Comparison of ENCODE assay signal across 25 cellular contexts in genomic region chr15:42088801-42089640, GRCh38. TPM values are rescaled to one million over a fixed set of nuclear protein-coding genes. Genes with fewer than 3 reads are reported as not detected.
DNase-seq lines count a peak whose midpoint lies in the region; TF ChIP-seq lines count a peak whose summit lies in the region.
"Had no signal": no experiment of that assay in that cellular context is flagged by ENCODE, and none has a peak within 500 bp of the region (broad histone marks: within the 10 kb centered on the region; RNA-seq: fewer than 3 reads in every experiment).

No MANE protein-coding gene starts in this region.

- TF ChIP-seq CTCF in coronary artery (IDR thresholded peaks at IDR 0.05) (no peak), transverse colon (IDR thresholded peaks at IDR 0.05) (no peak)

- H3K27ac ChIP-seq in coronary artery (no peak overlapping the region), transverse colon (no peak overlapping the region)
- no peak overlapping the region for H3K27ac ChIP-seq in effector memory CD4-positive, alpha-beta T cell (ENCODE audit: insufficient read depth, low read length, poor library complexity, severe bottlenecking)
- H3K27ac ChIP-seq: adrenal gland, brain microvascular endothelial cell, foreskin keratinocyte had no signal

- H3K9me3 ChIP-seq in transverse colon: no peaks in the 10 kb centered on the region
- H3K9me3 ChIP-seq in effector memory CD4-positive, alpha-beta T cell (ENCODE audit: control insufficient read depth, low read length): no peaks in the 10 kb centered on the region
- H3K9me3 ChIP-seq: adrenal gland, SJSA1 had no signal

- TF ChIP-seq EP300 in transverse colon (IDR thresholded peaks at IDR 0.05; ENCODE audit: low read depth): no peak

- DNase-seq in activated T-cell treated with anti-CD3 and anti-CD28 coated beads, Interleukin-2, amount 50 U/mL, for 48 hours: peak; percentile 13
- DNase-seq in activated T-cell treated with anti-CD3 and anti-CD28 coated beads for 4 hours (no peak), Daoy (ENCODE audit: low read depth) (peak; percentile 66), coronary artery (ENCODE audit: low spot score) (peak; percentile 50), transverse colon (peak; percentile 7), germinal center (ENCODE audit: low spot score) (no peak)
- DNase-seq in effector memory CD4-positive, alpha-beta T cell: no peak
- DNase-seq: activated CD4-positive, alpha-beta T cell treated with anti-CD3 and anti-CD28 coated beads for 1 hour; activated CD8-positive, alpha-beta T cell treated with anti-CD3 and anti-CD28 coated beads for 36 hours; activated T-cell treated with anti-CD3 and anti-CD28 coated beads, Interleukin-2, amount 50 U/mL, for 1 hour; brain microvascular endothelial cell; effector memory CD8-positive, alpha-beta T cell; foreskin keratinocyte; GDM1; naive thymus-derived CD4-positive, alpha-beta T cell; NCI-H1694; NCI-H446; right cardiac atrium; stimulated activated CD4-positive, alpha-beta T cell treated with anti-CD3 and anti-CD28 coated beads, Interleukin-4, amount 100 ng/mL, for 24 hours; stimulated activated naive CD8-positive, alpha-beta T cell treated with anti-CD3 and anti-CD28 coated beads, Interleukin-15, Interleukin-2, amounts not matched to agents 100 U/mL and 50 U/mL, for 24 hours had no signal

- H3K4me3 ChIP-seq in coronary artery: no peak overlapping the region
- no peak overlapping the region for H3K4me3 ChIP-seq in transverse colon
- H3K4me3 ChIP-seq in effector memory CD4-positive, alpha-beta T cell (ENCODE audit: insufficient read depth, low read depth, low read length, poor library complexity, severe bottlenecking): no peak overlapping the region
- H3K4me3 ChIP-seq: adrenal gland, SJSA1 had no signal

- WGBS in transverse colon (ENCODE audit: low coverage in 1 of 2), 2 donors: 20 to 60% methylated on average over 1 to 16 of the region's 16 CpGs

- H3K4me1 ChIP-seq in transverse colon: peaks cover 0 to 17% (median 5%) of the 10 kb centered on the region in 4 donors
- peaks cover 5% of the 10 kb centered on the region for H3K4me1 ChIP-seq in effector memory CD4-positive, alpha-beta T cell (ENCODE audit: control insufficient read depth, insufficient read depth, low read length, poor library complexity, severe bottlenecking)

- TF ChIP-seq POLR2A in transverse colon (IDR thresholded peaks at IDR 0.05): no peak

- intact Hi-C loops in transverse colon (cut with DNase I; ENCODE audit: low total_unique reads): no loop called here

- H3K27me3 ChIP-seq in transverse colon: no peaks in the 10 kb centered on the region
- no peaks in the 10 kb centered on the region for H3K27me3 ChIP-seq in effector memory CD4-positive, alpha-beta T cell (replicated peaks; ENCODE audit: control insufficient read depth, insufficient read depth, low read length, poor library complexity, severe bottlenecking)
- H3K27me3 ChIP-seq: adrenal gland, foreskin keratinocyte, SJSA1 had no signal

- no peaks in the 10 kb centered on the region for H3K36me3 ChIP-seq in transverse colon
- no peaks in the 10 kb centered on the region for H3K36me3 ChIP-seq in effector memory CD4-positive, alpha-beta T cell (ENCODE audit: control insufficient read depth, insufficient read depth, low read length)
- H3K36me3 ChIP-seq: adrenal gland, brain microvascular endothelial cell, SJSA1 had no signal

- in situ Hi-C loops in transverse colon (cut with MboI; ENCODE audit: low pct_ligation_motif_present in 1 of 4, low pct_unique_long_range_greater_than_20kb in 1 of 4, low sequenced_read_pairs in 3 of 4): no loop called here

RNA-seq across cellular contexts. Expression of gene PLA2G4D, which starts 5.3 kb away (rescaled TPM):
- total RNA-seq in Daoy (2014; rRNA removed; shearing (Covaris generic)): not detected in 2 replicates
- total RNA-seq in transverse colon: under 1 TPM in 1 of 4 donors, not detected in 3; 0.16 TPM
- total RNA-seq: activated CD8-positive, alpha-beta T cell treated with anti-CD3 and anti-CD28 coated beads for 36 hours; left lobe of liver; naive thymus-derived CD4-positive, alpha-beta T cell; osteocyte; right cardiac atrium; SJSA1; T-helper 1 cell treated with Interleukin-12 subunit alpha and Interleukin-12 subunit beta and Interleukin-4 antibody, amounts not matched to agents 30 ng/mL and 1 ng/mL, for 36 hours had no signal

Comparison
In these comparisons a context has a peak if more than half of its experiments do, and no peak if none do; other contexts are left out.
1. DNase-seq: peak in activated T-cell treated with anti-CD3 and anti-CD28 coated beads, Interleukin-2, amount 50 U/mL, for 48 hours (2 of 2), Daoy (single experiment), coronary artery (single experiment) and transverse colon (single experiment); none in activated T-cell treated with anti-CD3 and anti-CD28 coated beads for 4 hours (single experiment), germinal center (single experiment) and effector memory CD4-positive, alpha-beta T cell (0 of 3).